7 cellular contexts compared by ENCODE assay signal in the genomic region with DNA sequence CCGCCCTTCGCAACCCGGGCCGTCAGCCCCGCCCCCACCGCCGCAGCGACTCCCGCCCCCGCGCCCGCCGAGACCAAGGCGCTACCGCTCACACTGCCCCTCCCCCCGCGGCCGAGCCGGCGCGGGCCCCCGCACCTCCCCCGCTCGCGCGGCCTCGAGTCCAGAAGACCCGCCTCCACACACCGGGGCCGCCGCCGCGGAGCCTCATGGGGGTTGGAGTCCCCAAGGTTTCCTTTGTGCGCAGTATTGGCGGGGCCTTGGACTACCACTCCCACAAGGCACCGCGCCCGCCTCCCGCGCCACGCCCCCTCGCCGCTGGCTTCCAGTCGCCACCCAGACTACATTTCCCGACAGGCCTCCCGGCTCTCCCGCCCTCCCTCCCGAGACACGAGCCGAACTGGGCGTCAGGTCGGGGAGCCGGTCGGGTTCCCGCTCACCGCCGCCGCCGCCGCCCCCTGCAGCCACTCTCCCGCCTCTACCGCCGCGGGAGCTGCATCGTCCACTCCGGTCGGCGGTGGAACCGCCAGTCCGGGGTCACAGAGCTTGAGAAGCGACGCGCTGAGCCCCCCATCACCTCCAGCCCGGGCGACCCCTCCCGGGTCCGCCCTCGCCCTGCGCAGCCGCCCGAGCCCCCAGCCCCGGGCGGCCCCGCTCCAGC.
A peak's percentile ranks its signal among the peaks of the same experiment; 100 is the strongest.
DNase-seq lines count a peak whose midpoint lies in the region; ATAC-seq lines count a peak whose summit lies in the region.

PHF13 (plus strand) TSS at position 371 of the 658 bp plus-strand sequence. CDS start 336 bp downstream, outside the sequence.

- ATAC-seq in GM18519 (IDR thresholded peaks at IDR 0.05; ENCODE audit: low FRiP score, unreplicated experiment) (peak; percentile 77), HG03045 (IDR thresholded peaks at IDR 0.05; ENCODE audit: unreplicated experiment) (peak; percentile 87)

- DNase-seq in NCI-H2081 treated with DMSO at 0.1 percent for 48 hours (lab: John Stamatoyannopoulos, UW) (peak; percentile 97), T1000 (lab: John Stamatoyannopoulos, UW) (peak; percentile 99), astrocyte of the hippocampus (ENCODE audit: low read depth, low spot score) (peak; percentile 100), hippocampal formation (lab: John Stamatoyannopoulos, UW) (peak; percentile 99), retina (peak; percentile 99)

Comparison
In these comparisons a context has a peak if more than half of its experiments do, and no peak if none do; other contexts are left out.
1. Peak in every context shown above with its lines: DNase-seq and ATAC-seq.